In the genomic region with DNA sequence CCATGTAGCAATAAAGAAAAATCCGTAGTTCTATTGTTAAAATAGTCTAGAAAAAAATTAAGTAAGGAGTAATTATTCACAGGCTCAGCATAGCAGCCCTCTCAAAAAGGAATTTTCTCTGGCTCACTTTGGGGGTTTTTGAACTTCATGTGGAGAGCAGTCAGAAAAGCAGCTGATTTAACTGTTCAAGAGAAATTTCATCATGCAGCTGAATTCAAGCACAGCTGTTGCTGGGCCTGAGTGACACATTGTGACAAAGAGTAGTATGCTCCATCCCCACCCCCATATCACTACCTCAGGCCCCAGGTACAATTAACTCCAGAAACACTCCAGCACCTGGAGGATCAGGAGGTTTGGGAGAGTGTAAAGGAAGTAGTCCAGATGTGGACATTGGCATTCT, we compare ENCODE assay signal across 21 cellular contexts.
DNase-seq lines count a peak whose midpoint lies in the region; ATAC-seq and TF ChIP-seq lines count a peak whose summit lies in the region.
"Had no signal": no experiment of that assay in that cellular context is flagged by ENCODE, and none has a peak within 500 bp of the region (broad histone marks: within the 10 kb centered on the region; RNA-seq: fewer than 3 reads in every experiment).

No MANE protein-coding gene starts in this region.

- H3F3A ChIP-seq in GM23248 (ENCODE audit: insufficient read depth): peaks cover 55% of the 10 kb centered on the region

- H3K9me3 ChIP-seq in GM23248 (ENCODE audit: low read depth): no peaks in the 10 kb centered on the region
- H3K9me3 ChIP-seq in RWPE2 (ENCODE audit: severe bottlenecking): no peaks in the 10 kb centered on the region
- no peaks in the 10 kb centered on the region for H3K9me3 ChIP-seq in mesenchymal stem cell (ENCODE audit: control insufficient read depth, low read length)
- H3K9me3 ChIP-seq: BLaER1, SK-N-SH had no signal

- TF ChIP-seq POLR2A in lower leg skin (IDR thresholded peaks at IDR 0.05): no peak

- H3K23ac ChIP-seq in mesenchymal stem cell (ENCODE audit: low read length in 2 of 2): no peak overlapping the region

- DNase-seq in GM23248 (peak; percentile 39), RWPE2 (ENCODE audit: low spot score) (no peak), fibroblast of gingiva (ENCODE audit: low read depth) (peak; percentile 34), mesenchymal stem cell (peak; percentile 19), NCI-H1092 (lab: John Stamatoyannopoulos, UW) (no peak), lower leg skin (ENCODE audit: low spot score in 2 of 2) (no peak)
- DNase-seq: CD4-positive, alpha-beta T cell; COR-L47; DMS79; Karpas-422; NCI-H1436; NCI-H187 treated with DMSO at 0.1 percent for 48 hours; NCI-H446 treated with DMSO at 0.1 percent for 48 hours; NCI-H526 treated with DMSO at 0.1 percent for 48 hours; SIG-M5; SK-N-SH had no signal

- H2AFZ ChIP-seq in GM23248 (no peak overlapping the region), mesenchymal stem cell (ENCODE audit: low read depth, low read length) (no peak overlapping the region)

- H4K20me1 ChIP-seq in GM23248 (ENCODE audit: insufficient read depth): no peaks in the 10 kb centered on the region
- H4K20me1 ChIP-seq: BLaER1 had no signal

- H3K27ac ChIP-seq in GM23248 (peak overlapping the region; percentile 12; the same call in 1 of the 2 replicates), RWPE2 (ENCODE audit: poor library complexity, severe bottlenecking) (peak overlapping the region; percentile 83), mesenchymal stem cell (ENCODE audit: low read length, poor library complexity, severe bottlenecking) (no peak overlapping the region)
- H3K27ac ChIP-seq: BLaER1, RWPE1 had no signal

- no peak overlapping the region for H2BK5ac ChIP-seq in mesenchymal stem cell (ENCODE audit: low read depth, low read length, poor library complexity, severe bottlenecking)

- intact Hi-C loops in lower leg skin (cut with DNase I; ENCODE audit: low total_unique reads): no loop called here

- H3K79me1 ChIP-seq in mesenchymal stem cell (replicated peaks; ENCODE audit: low read length, poor library complexity, severe bottlenecking): no peaks in the 10 kb centered on the region

- peak overlapping the region; percentile 22 for H2BK120ac ChIP-seq in mesenchymal stem cell (ENCODE audit: low read depth, low read length)

- 3 to 4% methylated on average over 1 of the region's 1 CpG for WGBS in GM23248 (ENCODE audit: low coverage in 1 of 2, low lambda C conversion rate in 2 of 2, missing lambda C conversion rate in 2 of 2), 2 experiments
- no CpG with 5 or more reads among the region's 1 CpG for WGBS in mesenchymal stem cell
- 64 to 69% methylated on average over 1 of the region's 1 CpG for WGBS in lower leg skin, 2 donors

- H3K4ac ChIP-seq in mesenchymal stem cell (ENCODE audit: low read depth in 1 of 2, low read length in 2 of 2): peak overlapping the region in 1 of 2 experiments; percentile 35

- H3K9me2 ChIP-seq in GM23248 (ENCODE audit: insufficient read depth): no peaks in the 10 kb centered on the region
- H3K9me2 ChIP-seq: SK-N-SH had no signal

- TF ChIP-seq CTCF in RWPE2 (IDR thresholded peaks at IDR 0.05; ENCODE audit: poor library complexity, severe bottlenecking) (no peak), lower leg skin (IDR thresholded peaks at IDR 0.05) (no peak)

- peak overlapping the region; percentile 5; the same call in 1 of the 2 replicates for H3K4me3 ChIP-seq in GM23248
- H3K4me3 ChIP-seq in RWPE2 (ENCODE audit: severe bottlenecking): no peak overlapping the region
- H3K4me3 ChIP-seq in mesenchymal stem cell (ENCODE audit: insufficient read depth in 1 of 2, low read depth in 1 of 2, low read length in 2 of 2): no peak overlapping the region
- no peak overlapping the region for H3K4me3 ChIP-seq in lower leg skin (ENCODE audit: low read depth, poor library complexity, severe bottlenecking)
- H3K4me3 ChIP-seq: BLaER1 had no signal

- no peaks in the 10 kb centered on the region for H3K27me3 ChIP-seq in GM23248 (replicated peaks; ENCODE audit: insufficient read depth)
- H3K27me3 ChIP-seq in RWPE2 (ENCODE audit: insufficient read depth, poor library complexity, severe bottlenecking): no peaks in the 10 kb centered on the region
- no peaks in the 10 kb centered on the region for H3K27me3 ChIP-seq in mesenchymal stem cell (ENCODE audit: control insufficient read depth in 1 of 2, insufficient read depth in 1 of 2, low read length in 2 of 2)
- H3K27me3 ChIP-seq: BLaER1 had no signal

- in situ Hi-C loops in GM23248 (cut with MboI): no loop called here

- H2AK5ac ChIP-seq in mesenchymal stem cell (ENCODE audit: low read length, severe bottlenecking): no peak overlapping the region

- H3K4me1 ChIP-seq in GM23248 (ENCODE audit: insufficient read depth) (peaks cover 65% of the 10 kb centered on the region), RWPE2 (ENCODE audit: insufficient read depth, poor library complexity, severe bottlenecking) (peaks cover 68% of the 10 kb centered on the region), mesenchymal stem cell (ENCODE audit: control insufficient read depth, insufficient read depth, low read depth, low read length) (peaks cover 2% of the 10 kb centered on the region)

- peak overlapping the region in 1 of 2 experiments; percentile 14 for H2BK12ac ChIP-seq in mesenchymal stem cell (ENCODE audit: low read length in 2 of 2)

- H3K18ac ChIP-seq in mesenchymal stem cell (ENCODE audit: low read depth in 1 of 2, low read length in 2 of 2): peak overlapping the region in 1 of 2 experiments; percentile 38

- no peak overlapping the region for H4K8ac ChIP-seq in mesenchymal stem cell (ENCODE audit: low read length)

- no peak overlapping the region for H3K14ac ChIP-seq in mesenchymal stem cell (ENCODE audit: low read length in 2 of 2)

- H3K4me2 ChIP-seq in GM23248 (ENCODE audit: unreplicated experiment) (peak overlapping the region; percentile 30), mesenchymal stem cell (ENCODE audit: low read length, poor library complexity, severe bottlenecking) (no peak overlapping the region)
- H3K4me2 ChIP-seq: BLaER1, SK-N-SH had no signal

- no peaks in the 10 kb centered on the region for H3K36me3 ChIP-seq in GM23248 (ENCODE audit: low read depth)
- no peaks in the 10 kb centered on the region for H3K36me3 ChIP-seq in RWPE2 (ENCODE audit: low read depth)
- H3K36me3 ChIP-seq in mesenchymal stem cell (ENCODE audit: control insufficient read depth in 1 of 2, insufficient read depth in 2 of 2, low read depth in 1 of 2, low read length in 2 of 2): no peaks in the 10 kb centered on the region
- H3K36me3 ChIP-seq: BLaER1 had no signal

- H3K9ac ChIP-seq in GM23248 (no peak overlapping the region), mesenchymal stem cell (ENCODE audit: low read length) (no peak overlapping the region)
- H3K9ac ChIP-seq: BLaER1, SK-N-SH had no signal

- H3K79me2 ChIP-seq in GM23248 (ENCODE audit: insufficient read depth): no peaks in the 10 kb centered on the region

- no peak overlapping the region for H2BK15ac ChIP-seq in mesenchymal stem cell (ENCODE audit: low read depth, poor library complexity, severe bottlenecking)

- ATAC-seq in RWPE2 (ENCODE audit: low read depth) (no peak), GM18858 (IDR thresholded peaks at IDR 0.05; ENCODE audit: unreplicated experiment) (no peak), HG03460 (IDR thresholded peaks at IDR 0.05; ENCODE audit: unreplicated experiment) (no peak)
- ATAC-seq: HCT116 had no signal

- H4K91ac ChIP-seq in mesenchymal stem cell (ENCODE audit: low read length): no peak overlapping the region

Comparison
In these comparisons a context has a peak if more than half of its experiments do, and no peak if none do; other contexts are left out.
1. DNase-seq: peak in GM23248 (single experiment), fibroblast of gingiva (single experiment) and mesenchymal stem cell (single experiment); none in RWPE2 (single experiment), NCI-H1092 (single experiment) and lower leg skin (0 of 2).